Comparison of ENCODE assay signal across 22 cellular contexts in the genomic region with DNA sequence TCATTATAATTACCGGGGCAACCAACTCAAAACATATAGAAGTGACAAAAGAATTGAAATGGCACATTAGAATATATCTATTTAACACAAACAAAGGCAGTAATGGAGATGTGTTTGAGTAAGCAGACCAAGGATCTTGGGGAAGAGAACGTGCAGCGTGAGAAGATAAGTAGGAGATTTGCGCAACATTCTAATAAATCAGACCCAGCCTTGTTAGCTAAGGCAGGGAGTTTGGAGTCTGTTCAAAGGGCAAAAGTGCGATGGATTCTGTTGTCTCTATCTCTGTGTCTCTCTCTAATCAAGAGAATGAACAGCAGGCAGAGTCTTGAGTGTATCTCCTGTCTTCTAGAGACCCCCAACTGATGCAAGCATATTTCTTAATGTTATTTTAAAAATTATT. TPM values are rescaled to one million over a fixed set of nuclear protein-coding genes. Genes with fewer than 3 reads are reported as not detected.
"Had no signal": no experiment of that assay in that cellular context is flagged by ENCODE, and none has a peak within 500 bp of the region (broad histone marks: within the 10 kb centered on the region; RNA-seq: fewer than 3 reads in every experiment).

No MANE protein-coding gene starts in this region.

- H3K4me1 Mint-ChIP-seq: naive thymus-derived CD8-positive, alpha-beta T cell had no signal

- H3K27me3 ChIP-seq: gastrocnemius medialis, heart right ventricle, left lung, neutrophil, sigmoid colon, stomach, transverse colon had no signal

- ATAC-seq: esophagus mucosa; gastrocnemius medialis; heart right ventricle; left lung; naive thymus-derived CD8-positive, alpha-beta T cell had no signal

- H3K4me3 Mint-ChIP-seq: naive thymus-derived CD8-positive, alpha-beta T cell had no signal

- H3K27ac ChIP-seq: gastrocnemius medialis, heart right ventricle, left lung, neutrophil, sigmoid colon, skin epidermis, stomach, thoracic aorta, transverse colon had no signal

- H3K27ac Mint-ChIP-seq: naive thymus-derived CD8-positive, alpha-beta T cell had no signal

- H3K36me3 ChIP-seq: gastrocnemius medialis, heart right ventricle, left lung, neutrophil, sigmoid colon, stomach, thoracic aorta, transverse colon had no signal

- H3K4me3 ChIP-seq: gastrocnemius medialis, heart right ventricle, left lung, lung, sigmoid colon, skin epidermis, stomach, thoracic aorta, transverse colon had no signal

- H3K4me1 ChIP-seq: gastrocnemius medialis, heart right ventricle, left lung, sigmoid colon, transverse colon had no signal

- H3K9me3 ChIP-seq: gastrocnemius medialis, neutrophil had no signal

- DNase-seq: effector memory CD4-positive, alpha-beta T cell; gastrocnemius medialis; heart right ventricle; islet precursor cell; left lung; naive thymus-derived CD8-positive, alpha-beta T cell; sigmoid colon; stimulated activated CD4-positive, alpha-beta T cell treated with anti-CD3 and anti-CD28 coated beads, Interleukin-12 subunit alpha, Interleukin-12 subunit beta, amount 100 ng/mL, for 4 hours; stimulated activated naive CD4-positive, alpha-beta T cell; stomach; substantia nigra; transverse colon had no signal

RNA-seq across cellular contexts. Expression of gene FA2H, which starts 55.0 kb away (rescaled TPM):
- total RNA-seq: fibroblast of lung; mesenteric fat pad; naive thymus-derived CD8-positive, alpha-beta T cell; osteocyte; pulmonary artery endothelial cell had no signal
- polyA plus RNA-seq: fibroblast of lung; naive thymus-derived CD8-positive, alpha-beta T cell; neural cell had no signal
